In genomic region chr19:19404879-19405860, GRCh38 we compare ENCODE assay signal across 1 cellular context.
TF ChIP-seq lines count a peak whose summit lies in the region.

A gene with protein sequence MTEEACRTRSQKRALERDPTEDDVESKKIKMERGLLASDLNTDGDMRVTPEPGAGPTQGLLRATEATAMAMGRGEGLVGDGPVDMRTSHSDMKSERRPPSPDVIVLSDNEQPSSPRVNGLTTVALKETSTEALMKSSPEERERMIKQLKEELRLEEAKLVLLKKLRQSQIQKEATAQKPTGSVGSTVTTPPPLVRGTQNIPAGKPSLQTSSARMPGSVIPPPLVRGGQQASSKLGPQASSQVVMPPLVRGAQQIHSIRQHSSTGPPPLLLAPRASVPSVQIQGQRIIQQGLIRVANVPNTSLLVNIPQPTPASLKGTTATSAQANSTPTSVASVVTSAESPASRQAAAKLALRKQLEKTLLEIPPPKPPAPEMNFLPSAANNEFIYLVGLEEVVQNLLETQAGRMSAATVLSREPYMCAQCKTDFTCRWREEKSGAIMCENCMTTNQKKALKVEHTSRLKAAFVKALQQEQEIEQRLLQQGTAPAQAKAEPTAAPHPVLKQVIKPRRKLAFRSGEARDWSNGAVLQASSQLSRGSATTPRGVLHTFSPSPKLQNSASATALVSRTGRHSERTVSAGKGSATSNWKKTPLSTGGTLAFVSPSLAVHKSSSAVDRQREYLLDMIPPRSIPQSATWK (plus strand): TSS chr19:19405675. CDS start chr19:19465346, 59,671 bp downstream.

TF ChIP-seq in IMR-90, 13 proteins besides CTCF, POLR2A, EP300 and RAD21 (continued from another document):
- TF ChIP-seq ELK1 (IDR thresholded peaks at IDR 0.05; ENCODE audit: borderline replicate concordance, low read depth, low read length) (no peak), CHD1 (IDR thresholded peaks at IDR 0.05; ENCODE audit: low read depth, low read length) (no peak), MAFK (IDR thresholded peaks at IDR 0.05; ENCODE audit: low read depth, low read length) (0 out of 2 replicates have a peak, but pooled peaks have one; percentile 11), MAZ (IDR thresholded peaks at IDR 0.05; ENCODE audit: borderline replicate concordance, low read depth, low read length) (peak; percentile 87), BHLHE40 (IDR thresholded peaks at IDR 0.05; ENCODE audit: low read depth, low read length) (peak; percentile 48), CEBPB (IDR thresholded peaks at IDR 0.05; ENCODE audit: low read depth, low read length) (no peak), SMC3 (IDR thresholded peaks at IDR 0.05; ENCODE audit: low read depth, low read length) (peak; percentile 16; the same call in 1 of the 2 replicates), MXI1 (IDR thresholded peaks at IDR 0.05; ENCODE audit: borderline replicate concordance, low read depth, low read length) (peak; percentile 77), RFX5 (IDR thresholded peaks at IDR 0.05; ENCODE audit: low read depth, low read length) (no peak), NFE2L2 (IDR thresholded peaks at IDR 0.05; ENCODE audit: low read depth, low read length) (no peak)
- TF ChIP-seq, protein P1, sequence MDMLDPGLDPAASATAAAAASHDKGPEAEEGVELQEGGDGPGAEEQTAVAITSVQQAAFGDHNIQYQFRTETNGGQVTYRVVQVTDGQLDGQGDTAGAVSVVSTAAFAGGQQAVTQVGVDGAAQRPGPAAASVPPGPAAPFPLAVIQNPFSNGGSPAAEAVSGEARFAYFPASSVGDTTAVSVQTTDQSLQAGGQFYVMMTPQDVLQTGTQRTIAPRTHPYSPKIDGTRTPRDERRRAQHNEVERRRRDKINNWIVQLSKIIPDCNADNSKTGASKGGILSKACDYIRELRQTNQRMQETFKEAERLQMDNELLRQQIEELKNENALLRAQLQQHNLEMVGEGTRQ (IDR thresholded peaks at IDR 0.05; ENCODE audit: low read depth, low read length) = no peak; the same call in 1 of the 2 replicates
